ENCODE assay signal across 11 cellular contexts in the genomic region with DNA sequence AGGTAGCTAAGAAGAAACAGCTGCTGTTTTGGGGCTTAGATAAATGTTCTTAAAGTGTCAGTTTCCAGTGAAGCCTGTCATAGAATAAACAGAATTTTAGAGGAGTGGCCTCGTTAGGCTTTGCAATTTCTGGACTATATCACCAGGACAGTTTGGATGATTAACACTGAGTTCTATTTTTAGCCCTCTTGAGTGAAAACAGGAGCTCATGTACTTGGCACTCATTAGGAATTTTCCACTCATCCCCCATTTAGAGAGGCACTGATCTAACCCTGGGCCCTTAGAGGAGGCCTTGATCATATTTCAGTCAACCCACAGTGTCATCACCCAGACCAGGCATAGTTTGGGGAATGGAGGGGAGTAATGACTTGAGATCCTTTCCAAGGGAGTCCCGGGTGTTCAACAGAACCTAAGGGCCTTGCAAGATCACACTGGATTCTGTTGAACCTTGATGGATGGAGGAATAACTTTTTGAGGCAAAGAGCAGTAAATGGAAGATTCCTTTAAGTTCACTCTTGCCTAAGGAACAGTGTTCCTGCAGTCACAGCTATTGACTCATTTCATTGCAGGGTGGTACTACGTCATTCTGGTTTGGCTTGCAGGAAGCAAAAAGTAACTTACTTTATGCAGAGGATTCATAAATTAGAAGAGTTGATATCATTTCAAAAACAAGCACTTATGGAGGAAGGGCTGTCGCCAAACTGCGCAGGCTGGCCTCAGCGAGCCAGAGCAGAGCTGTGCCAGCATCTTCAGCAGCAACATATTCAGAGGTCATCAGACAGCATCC.
DNase-seq lines count a peak whose midpoint lies in the region; ATAC-seq and TF ChIP-seq lines count a peak whose summit lies in the region.
"Had no signal": no experiment of that assay in that cellular context is flagged by ENCODE, and none has a peak within 500 bp of the region (broad histone marks: within the 10 kb centered on the region; RNA-seq: fewer than 3 reads in every experiment).

No MANE protein-coding gene starts in this region.

- H3K14ac ChIP-seq in mesenchymal stem cell (ENCODE audit: low read length in 2 of 2): no peak overlapping the region

- POLR2A ChIA-PET in Caco-2 (lab: Charles Lee): no interaction called here

- H3K9me3 Mint-ChIP-seq in Caco-2 (ENCODE audit: unreplicated experiment): no peaks in the 10 kb centered on the region
- H3K9me3 Mint-ChIP-seq: activated CD4-positive, alpha-beta memory T cell treated with anti-CD3 and anti-CD28 coated beads for 36 hours; CD4-positive, CD25-positive, alpha-beta regulatory T cell had no signal

- no peak overlapping the region for H3K4me3 Mint-ChIP-seq in Caco-2 (ENCODE audit: unreplicated experiment)
- H3K4me3 Mint-ChIP-seq: activated CD4-positive, alpha-beta memory T cell treated with anti-CD3 and anti-CD28 coated beads for 36 hours; CD4-positive, CD25-positive, alpha-beta regulatory T cell had no signal

- no peaks in the 10 kb centered on the region for H3K79me1 ChIP-seq in mesenchymal stem cell (replicated peaks; ENCODE audit: low read length, poor library complexity, severe bottlenecking)

- H3K27ac Mint-ChIP-seq in Caco-2 (ENCODE audit: unreplicated experiment): no peak overlapping the region
- H3K27ac Mint-ChIP-seq: activated CD4-positive, alpha-beta memory T cell treated with anti-CD3 and anti-CD28 coated beads for 36 hours; CD4-positive, CD25-positive, alpha-beta regulatory T cell had no signal

- H3K4me1 Mint-ChIP-seq in Caco-2 (ENCODE audit: low read depth, unreplicated experiment): peaks cover 19% of the 10 kb centered on the region
- H3K4me1 Mint-ChIP-seq: CD4-positive, CD25-positive, alpha-beta regulatory T cell had no signal

- H3K4me3 ChIP-seq in MG63: no peak overlapping the region
- peak overlapping the region in 1 of 2 experiments; percentile 64 for H3K4me3 ChIP-seq in mesenchymal stem cell (ENCODE audit: insufficient read depth in 1 of 2, low read depth in 1 of 2, low read length in 2 of 2)
- no peak overlapping the region for H3K4me3 ChIP-seq in Caco-2 (ENCODE audit: low read depth, low read length)

- H3K4me1 ChIP-seq in mesenchymal stem cell (ENCODE audit: control insufficient read depth, insufficient read depth, low read depth, low read length): peaks cover 8% of the 10 kb centered on the region
- peaks cover 16% of the 10 kb centered on the region for H3K4me1 ChIP-seq in Caco-2

- H3K36me3 ChIP-seq in MG63 (no peaks in the 10 kb centered on the region), mesenchymal stem cell (ENCODE audit: control insufficient read depth in 1 of 2, insufficient read depth in 2 of 2, low read depth in 1 of 2, low read length in 2 of 2) (no peaks in the 10 kb centered on the region), Caco-2 (ENCODE audit: control insufficient read depth, insufficient read depth, low read length) (no peaks in the 10 kb centered on the region; the same call in 1 of the 2 replicates)

- H2BK12ac ChIP-seq in mesenchymal stem cell (ENCODE audit: low read length in 2 of 2): peak overlapping the region; percentile 63 to 99

- H3K23ac ChIP-seq in mesenchymal stem cell (ENCODE audit: low read length in 2 of 2): no peak overlapping the region

- H3K9me3 ChIP-seq in MG63 (no peaks in the 10 kb centered on the region), mesenchymal stem cell (ENCODE audit: control insufficient read depth, low read length) (no peaks in the 10 kb centered on the region), Caco-2 (no peaks in the 10 kb centered on the region)

- H4K91ac ChIP-seq in mesenchymal stem cell (ENCODE audit: low read length): no peak overlapping the region

- no peak overlapping the region for H2AK5ac ChIP-seq in mesenchymal stem cell (ENCODE audit: low read length, severe bottlenecking)

- intact Hi-C loops in Caco-2 (cut with micrococcal nuclease; ENCODE audit: unreplicated experiment): no loop called here

- peaks cover 5% of the 10 kb centered on the region for H3K27me3 ChIP-seq in MG63
- no peaks in the 10 kb centered on the region for H3K27me3 ChIP-seq in mesenchymal stem cell (ENCODE audit: control insufficient read depth in 1 of 2, insufficient read depth in 1 of 2, low read length in 2 of 2)
- no peaks in the 10 kb centered on the region for H3K27me3 ChIP-seq in Caco-2 (replicated peaks; ENCODE audit: control insufficient read depth, insufficient read depth, low read length)

- H2BK5ac ChIP-seq in mesenchymal stem cell (ENCODE audit: low read depth, low read length, poor library complexity, severe bottlenecking): no peak overlapping the region

- DNase-seq in A172 (ENCODE audit: low spot score) (peak; percentile 62), MG63 (peak; percentile 55), cerebellum (ENCODE audit: low spot score) (peak; percentile 33), mesenchymal stem cell (peak; percentile 98), DMS53 (lab: John Stamatoyannopoulos, UW) (no peak), ureter (ENCODE audit: low spot score) (no peak), Caco-2 (no peak)
- DNase-seq: activated CD4-positive, alpha-beta memory T cell treated with anti-CD3 and anti-CD28 coated beads for 36 hours; CD4-positive, CD25-positive, alpha-beta regulatory T cell; posterior cingulate gyrus had no signal

- H3K9ac ChIP-seq in mesenchymal stem cell (ENCODE audit: low read length): peak overlapping the region; percentile 74

- no TSS peak for BruUV-seq in Caco-2 (replicated peaks; lab: Mats Ljungman, UMichigan)

- CTCF ChIA-PET in Caco-2 (lab: Charles Lee): no interaction called here

- 6% methylated on average over 6 of the region's 6 CpGs for WGBS in mesenchymal stem cell

- H3K4me2 ChIP-seq in mesenchymal stem cell (ENCODE audit: low read length, poor library complexity, severe bottlenecking): no peak overlapping the region

- H3K36me3 Mint-ChIP-seq in Caco-2 (ENCODE audit: insufficient read depth, unreplicated experiment): no peaks in the 10 kb centered on the region
- H3K36me3 Mint-ChIP-seq: activated CD4-positive, alpha-beta memory T cell treated with anti-CD3 and anti-CD28 coated beads for 36 hours; CD4-positive, CD25-positive, alpha-beta regulatory T cell had no signal

- H2AFZ ChIP-seq in mesenchymal stem cell (ENCODE audit: low read depth, low read length): no peak overlapping the region

- ATAC-seq in GM19324 (IDR thresholded peaks at IDR 0.05; ENCODE audit: low FRiP score, unreplicated experiment): no peak

- peak overlapping the region; percentile 47 for H4K8ac ChIP-seq in mesenchymal stem cell (ENCODE audit: low read length)

- no peak for TF ChIP-seq CTCF in Caco-2 (IDR thresholded peaks at IDR 0.05; ENCODE audit: insufficient read depth in 1 of 2, low read depth in 1 of 2, low read length in 1 of 2, severe bottlenecking in 1 of 2, unreplicated experiment in 1 of 2)

- no peaks in the 10 kb centered on the region for H3K27me3 Mint-ChIP-seq in Caco-2 (ENCODE audit: insufficient read depth, unreplicated experiment)

- H2BK120ac ChIP-seq in mesenchymal stem cell (ENCODE audit: low read depth, low read length): no peak overlapping the region

- H3K18ac ChIP-seq in mesenchymal stem cell (ENCODE audit: low read depth in 1 of 2, low read length in 2 of 2): peak overlapping the region; percentile 81 to 84

- H3K27ac ChIP-seq in mesenchymal stem cell (ENCODE audit: low read length, poor library complexity, severe bottlenecking): peak overlapping the region; percentile 55

- no peak overlapping the region for H2BK15ac ChIP-seq in mesenchymal stem cell (ENCODE audit: low read depth, poor library complexity, severe bottlenecking)

- H3K4ac ChIP-seq in mesenchymal stem cell (ENCODE audit: low read depth in 1 of 2, low read length in 2 of 2): peak overlapping the region in 1 of 2 experiments; percentile 22

Comparison
In these comparisons a context has a peak if more than half of its experiments do, and no peak if none do; other contexts are left out.
1. DNase-seq: peak in A172 (single experiment), MG63 (single experiment), cerebellum (single experiment) and mesenchymal stem cell (single experiment); none in DMS53 (single experiment), ureter (single experiment) and Caco-2 (0 of 2).